1 cellular context compared by ENCODE assay signal in the genomic region with DNA sequence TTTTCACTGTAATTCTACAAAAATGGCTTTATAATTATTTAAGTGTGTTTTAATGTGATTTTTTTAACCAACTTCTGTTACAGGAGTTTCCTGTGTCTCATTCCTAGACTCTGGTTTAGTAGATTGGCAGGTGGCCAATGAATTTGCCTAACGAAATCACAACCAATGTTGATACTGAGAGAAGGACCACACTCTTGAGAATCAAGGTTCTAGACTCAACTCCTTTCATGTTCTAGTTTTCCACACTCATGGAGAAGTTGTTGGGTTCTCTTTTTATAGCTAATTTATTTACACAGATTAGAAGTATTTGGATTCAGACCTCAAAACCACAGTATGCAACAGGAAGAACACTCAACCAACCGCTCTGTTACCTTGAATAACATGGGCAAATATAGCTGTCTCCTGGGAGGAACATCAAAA.
TF ChIP-seq lines count a peak whose summit lies in the region.

No MANE protein-coding gene starts in this region.

TF ChIP-seq in GM23338, 12 proteins besides CTCF, POLR2A, EP300 and RAD21 (continued from another document):
- TF ChIP-seq, protein P1, sequence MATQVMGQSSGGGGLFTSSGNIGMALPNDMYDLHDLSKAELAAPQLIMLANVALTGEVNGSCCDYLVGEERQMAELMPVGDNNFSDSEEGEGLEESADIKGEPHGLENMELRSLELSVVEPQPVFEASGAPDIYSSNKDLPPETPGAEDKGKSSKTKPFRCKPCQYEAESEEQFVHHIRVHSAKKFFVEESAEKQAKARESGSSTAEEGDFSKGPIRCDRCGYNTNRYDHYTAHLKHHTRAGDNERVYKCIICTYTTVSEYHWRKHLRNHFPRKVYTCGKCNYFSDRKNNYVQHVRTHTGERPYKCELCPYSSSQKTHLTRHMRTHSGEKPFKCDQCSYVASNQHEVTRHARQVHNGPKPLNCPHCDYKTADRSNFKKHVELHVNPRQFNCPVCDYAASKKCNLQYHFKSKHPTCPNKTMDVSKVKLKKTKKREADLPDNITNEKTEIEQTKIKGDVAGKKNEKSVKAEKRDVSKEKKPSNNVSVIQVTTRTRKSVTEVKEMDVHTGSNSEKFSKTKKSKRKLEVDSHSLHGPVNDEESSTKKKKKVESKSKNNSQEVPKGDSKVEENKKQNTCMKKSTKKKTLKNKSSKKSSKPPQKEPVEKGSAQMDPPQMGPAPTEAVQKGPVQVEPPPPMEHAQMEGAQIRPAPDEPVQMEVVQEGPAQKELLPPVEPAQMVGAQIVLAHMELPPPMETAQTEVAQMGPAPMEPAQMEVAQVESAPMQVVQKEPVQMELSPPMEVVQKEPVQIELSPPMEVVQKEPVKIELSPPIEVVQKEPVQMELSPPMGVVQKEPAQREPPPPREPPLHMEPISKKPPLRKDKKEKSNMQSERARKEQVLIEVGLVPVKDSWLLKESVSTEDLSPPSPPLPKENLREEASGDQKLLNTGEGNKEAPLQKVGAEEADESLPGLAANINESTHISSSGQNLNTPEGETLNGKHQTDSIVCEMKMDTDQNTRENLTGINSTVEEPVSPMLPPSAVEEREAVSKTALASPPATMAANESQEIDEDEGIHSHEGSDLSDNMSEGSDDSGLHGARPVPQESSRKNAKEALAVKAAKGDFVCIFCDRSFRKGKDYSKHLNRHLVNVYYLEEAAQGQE (IDR thresholded peaks at IDR 0.05; ENCODE audit: unreplicated experiment) = no peak
- no peak for TF ChIP-seq ZNF114 (CRISPR knock-in tag; IDR thresholded peaks at IDR 0.05)
